8 cellular contexts compared by ENCODE assay signal in genomic region chr5:79702606-79703380, GRCh38. TPM values are rescaled to one million over a fixed set of nuclear protein-coding genes. Genes with fewer than 3 reads are reported as not detected.
DNase-seq lines count a peak whose midpoint lies in the region; ATAC-seq and TF ChIP-seq lines count a peak whose summit lies in the region.

No MANE protein-coding gene starts in this region.

- H3K4me2 ChIP-seq in SK-N-SH: no peak overlapping the region

- no peaks in the 10 kb centered on the region for H3F3A ChIP-seq in SK-N-SH (replicated peaks; ENCODE audit: insufficient read depth)

- no peak overlapping the region for H2AFZ ChIP-seq in SK-N-SH (ENCODE audit: low read depth)

- no peaks in the 10 kb centered on the region for H4K20me1 ChIP-seq in SK-N-SH (ENCODE audit: insufficient read depth)

- H3K4me1 ChIP-seq in SK-N-SH (ENCODE audit: control insufficient read depth in 1 of 2, insufficient read depth in 2 of 2, low read depth in 1 of 2, low read length in 1 of 2): no peaks in the 10 kb centered on the region
- peaks cover 73 to 79% of the 10 kb centered on the region in 2 donors for H3K4me1 ChIP-seq in gastrocnemius medialis

- H3K9me3 ChIP-seq in AG04450 (ENCODE audit: control insufficient read depth, insufficient read depth, low read length) (no peaks in the 10 kb centered on the region), SK-N-SH (no peaks in the 10 kb centered on the region), gastrocnemius medialis (no peaks in the 10 kb centered on the region)

- TF ChIP-seq POLR2A in gastrocnemius medialis (IDR thresholded peaks at IDR 0.05) (peak in 1 of 2 donors; percentile 30), lower leg skin (IDR thresholded peaks at IDR 0.05) (no peak)

- TF ChIP-seq EP300 in SK-N-SH (IDR thresholded peaks at IDR 0.05; ENCODE audit: borderline replicate concordance in 1 of 2, low read depth in 1 of 2, low read length in 1 of 2): no peak

- no peak for DNase-seq in AG04450 (ENCODE audit: low read depth, low spot score)
- peak; percentile 48 for DNase-seq in GM20000 (ENCODE audit: low spot score)
- DNase-seq in SK-N-SH: peak; percentile 62
- peak; percentile 23 for DNase-seq in dermis blood vessel endothelial cell
- DNase-seq in gastrocnemius medialis: peak; percentile 63 to 83
- no peak for DNase-seq in GM19240 (ENCODE audit: insufficient read length, low spot score)
- no peak for DNase-seq in NCI-H2107 (lab: John Stamatoyannopoulos, UW)
- no peak for DNase-seq in lower leg skin (ENCODE audit: low spot score in 2 of 2)

- no peak overlapping the region for H3K4me3 ChIP-seq in AG04450 (ENCODE audit: low read depth, low read length)
- no peak overlapping the region for H3K4me3 ChIP-seq in SK-N-SH (ENCODE audit: low read depth in 2 of 2, low read length in 1 of 2)
- peak overlapping the region in 2 of 4 donors; percentile 6 to 21 for H3K4me3 ChIP-seq in gastrocnemius medialis
- no peak overlapping the region for H3K4me3 ChIP-seq in lower leg skin (ENCODE audit: low read depth, poor library complexity, severe bottlenecking)

- WGBS in SK-N-SH (ENCODE audit: low lambda C conversion rate): 12% methylated on average over 3 of the region's 3 CpGs
- WGBS in lower leg skin, 2 donors: 47 to 65% methylated on average over 3 of the region's 3 CpGs

- TF ChIP-seq CTCF in AG04450 (IDR thresholded peaks at IDR 0.05; ENCODE audit: low read depth, low read length) (peak; percentile 73), GM20000 (IDR thresholded peaks at IDR 0.05; ENCODE audit: extremely low read depth, missing control alignments) (peak; percentile 54), SK-N-SH (IDR thresholded peaks at IDR 0.05) (peak; percentile 63), gastrocnemius medialis (IDR thresholded peaks at IDR 0.05 in 4 of 5, conservative IDR thresholded peaks at IDR 0.05 in 1 of 5) (peak; percentile 29 to 66 (median 47)), lower leg skin (IDR thresholded peaks at IDR 0.05) (no peak)

- in situ Hi-C loops in gastrocnemius medialis (cut with MboI; ENCODE audit: low sequenced_read_pairs in 4 of 4): no loop called here

- no peaks in the 10 kb centered on the region for H3K27me3 ChIP-seq in AG04450 (ENCODE audit: control insufficient read depth, insufficient read depth, low read length)
- H3K27me3 ChIP-seq in SK-N-SH (ENCODE audit: insufficient read depth): no peaks in the 10 kb centered on the region
- no peaks in the 10 kb centered on the region for H3K27me3 ChIP-seq in gastrocnemius medialis

- no peaks in the 10 kb centered on the region for H3K9me2 ChIP-seq in SK-N-SH

- intact Hi-C loops in gastrocnemius medialis (cut with DNase I; ENCODE audit: low total_unique reads) (no loop called here), lower leg skin (cut with DNase I; ENCODE audit: low total_unique reads) (no loop called here)

- CTCF ChIA-PET in AG04450 (lab: Charles Lee) (interaction anchor here (0.5 to 1.4 kb wide), 7 partner anchors 8 to 69 kb away, joined by 3 to 8 read pairs (median 4); partner anchors contain the start of gene CMYA5), SK-N-SH (lab: Yijun Ruan, JAX) (interaction anchor here (0.7 to 3.4 kb wide), 15 partner anchors 9 to 233 kb away, joined by 3 to 21 read pairs (median 4); partner anchors contain the start of gene CMYA5)

- POLR2A ChIA-PET in AG04450 (lab: Yijun Ruan, JAX): no interaction called here
- POLR2A ChIA-PET in SK-N-SH (lab: Yijun Ruan, JAX): no interaction called here

- H3K36me3 ChIP-seq in SK-N-SH (replicated peaks in 1 of 2; ENCODE audit: control insufficient read depth in 1 of 2, insufficient read depth in 2 of 2, low read length in 1 of 2): no peaks in the 10 kb centered on the region
- no peaks in the 10 kb centered on the region for H3K36me3 ChIP-seq in gastrocnemius medialis

- peak; percentile 85 to 88 for ATAC-seq in gastrocnemius medialis

- H3K27ac ChIP-seq in AG04450 (ENCODE audit: low read depth, low read length): peak overlapping the region; percentile 34
- no peak overlapping the region for H3K27ac ChIP-seq in SK-N-SH (ENCODE audit: low read depth in 2 of 2, low read length in 1 of 2)
- peak overlapping the region; percentile 99 for H3K27ac ChIP-seq in gastrocnemius medialis

- H3K9ac ChIP-seq in SK-N-SH: no peak overlapping the region

- H3K79me2 ChIP-seq in SK-N-SH (ENCODE audit: insufficient read depth): no peaks in the 10 kb centered on the region

- peak; percentile 52 for TF ChIP-seq RAD21 in SK-N-SH (IDR thresholded peaks at IDR 0.05; ENCODE audit: low read length)

TF ChIP-seq in SK-N-SH, 30 proteins besides CTCF, POLR2A, EP300 and RAD21:
- TF ChIP-seq USF2 (IDR thresholded peaks at IDR 0.05; ENCODE audit: borderline replicate concordance, low read depth, low read length) (no peak), SMC3 (IDR thresholded peaks at IDR 0.05; ENCODE audit: low read depth, low read length) (peak; percentile 51)

RNA-seq across cellular contexts. Expression of gene CMYA5, which starts 13.2 kb away (rescaled TPM):
- polyA plus RNA-seq in AG04450 (2011; rRNA removed): 0.89 TPM in 2 replicates
- 0.91 and 1.5 TPM in 2 replicates for polyA minus RNA-seq in AG04450 (2011; rRNA and poly(A)+ RNA removed)
- polyA plus RNA-seq in SK-N-SH (2012; rRNA removed): 0.12 and 0.21 TPM in 2 replicates
- 0.05 and 0.09 TPM in 2 replicates for polyA plus RNA-seq in SK-N-SH (2012; cell fraction: cytosol; rRNA removed)
- 0.33 and 0.82 TPM in 2 replicates for polyA plus RNA-seq in SK-N-SH (2012; cell fraction: nucleus; rRNA removed)
- 0.05 and 0.17 TPM in 2 replicates for total RNA-seq in dermis blood vessel endothelial cell
- total RNA-seq in gastrocnemius medialis: 1,000 to 10,000 TPM; 3,049 to 3,867 (median 3,338) TPM
- total RNA-seq in lower leg skin: 10 to 100 TPM in 1 of 4 donors, 1 to 10 TPM in 3; 5.7 to 16.4 (median 7.4) TPM

Comparison
In these comparisons a context has a peak if more than half of its experiments do, and no peak if none do; other contexts are left out.
1. DNase-seq: peak in GM20000 (single experiment), SK-N-SH (single experiment), dermis blood vessel endothelial cell (single experiment) and gastrocnemius medialis (2 of 2); none in AG04450 (single experiment), GM19240 (single experiment), NCI-H2107 (single experiment) and lower leg skin (0 of 2).
2. H3K27ac ChIP-seq: peak in AG04450 (single experiment) and gastrocnemius medialis (4 of 4); none in SK-N-SH (0 of 2).
3. CTCF ChIP-seq: peak in AG04450 (single experiment), GM20000 (single experiment), SK-N-SH (single experiment) and gastrocnemius medialis (5 of 5); none in lower leg skin (0 of 3).
4. RNA of gene CMYA5, which starts 13.2 kb away (total RNA-seq): 3,049 to 3,867 TPM in gastrocnemius medialis; 5.7 to 16.4 TPM in lower leg skin and 0.05 to 0.17 TPM in dermis blood vessel endothelial cell; every median in the first group is over 100 times any median in the second.